In the genomic region with DNA sequence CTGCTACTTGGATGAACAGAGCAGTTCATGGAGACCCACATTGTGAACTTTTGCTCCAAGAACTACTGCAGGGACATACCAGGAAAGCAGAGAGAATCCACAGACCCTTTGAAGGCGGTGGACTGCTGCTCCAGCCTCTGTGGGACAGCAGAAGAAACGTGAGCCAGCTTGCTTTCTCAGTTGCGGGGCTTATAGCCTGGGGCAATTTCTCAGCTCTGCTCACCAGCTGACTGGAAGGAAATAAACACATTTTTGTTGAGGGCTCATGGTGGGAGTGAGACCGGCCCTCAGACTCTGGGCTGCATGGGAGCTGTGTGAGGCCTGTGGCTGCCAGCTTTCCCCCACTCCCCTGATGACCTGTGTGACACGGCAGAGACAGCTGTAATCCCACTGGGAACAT, we compare ENCODE assay signal across 36 cellular contexts. TPM values are rescaled to one million over a fixed set of nuclear protein-coding genes. Genes with fewer than 3 reads are reported as not detected.
"Had no signal": no experiment of that assay in that cellular context is flagged by ENCODE, and none has a peak within 500 bp of the region (broad histone marks: within the 10 kb centered on the region; RNA-seq: fewer than 3 reads in every experiment).

No MANE protein-coding gene starts in this region.

- H3K36me3 ChIP-seq: adrenal gland, esophagus squamous epithelium had no signal

- H3K4me1 ChIP-seq: adrenal gland, gastroesophageal sphincter had no signal

- DNase-seq: activated CD4-positive, alpha-beta memory T cell treated with anti-CD3 and anti-CD28 coated beads for 36 hours; activated CD4-positive, alpha-beta T cell treated with anti-CD3 and anti-CD28 coated beads for 36 hours; activated CD4-positive, alpha-beta T cell treated with anti-CD3 and anti-CD28 coated beads, Interleukin-2, amount 10 ng/mL, durations not matched to agents 24 days and 14 days; activated CD4-positive, CD25-positive, alpha-beta regulatory T cell; activated CD4-positive, CD25-positive, alpha-beta regulatory T cell treated with anti-CD3 and anti-CD28 coated beads, Interleukin-2, amount 50 U/mL, for 72 hours; activated CD8-positive, alpha-beta memory T cell treated with anti-CD3 and anti-CD28 coated beads, Interleukin-2, amount 10 ng/mL, durations not matched to agents 7 days and 5 days; activated CD8-positive, alpha-beta memory T cell treated with anti-CD3 and anti-CD28 coated beads, Interleukin-2, amount 50 U/mL, for 4 hours; activated CD8-positive, alpha-beta T cell treated with anti-CD3 and anti-CD28 coated beads, Interleukin-2, amount 10 ng/mL, durations not matched to agents 7 days and 5 days; activated effector memory CD4-positive, alpha-beta T cell treated with anti-CD3 and anti-CD28 coated beads, Interleukin-2, amount 50 U/mL, for 16 hours; activated naive CD4-positive, alpha-beta T cell treated with anti-CD3 and anti-CD28 coated beads for 36 hours; activated naive CD8-positive, alpha-beta T cell treated with anti-CD3 and anti-CD28 coated beads for 36 hours; activated naive CD8-positive, alpha-beta T cell treated with anti-CD3 and anti-CD28 coated beads, Interleukin-2, amount 50 U/mL, for 24 hours; activated T-cell treated with anti-CD3 and anti-CD28 coated beads, Interleukin-2, amount 50 U/mL, for 1 hour; activated T-cell treated with anti-CD3 and anti-CD28 coated beads, Interleukin-2, amount 50 U/mL, for 48 hours; adrenal gland; amygdala; aorta; body of pancreas; caudate nucleus; cortex of kidney; dermis blood vessel endothelial cell; effector CD4-positive, alpha-beta T cell; effector memory CD8-positive, alpha-beta T cell; esophagus squamous epithelium; foreskin melanocyte; T-helper 2 cell had no signal

- H3K4me3 ChIP-seq: adrenal gland, body of pancreas, esophagus squamous epithelium, gastroesophageal sphincter had no signal

- H3K27me3 ChIP-seq: adrenal gland, body of pancreas, esophagus squamous epithelium, gastroesophageal sphincter had no signal

- H3K27ac ChIP-seq: adrenal gland, body of pancreas, epithelial cell of prostate, esophagus squamous epithelium, gastroesophageal sphincter had no signal

- H3K9me3 ChIP-seq: adrenal gland had no signal

RNA-seq across cellular contexts. Expression of gene ADH1A, which starts 2.6 kb away (rescaled TPM):
- total RNA-seq: activated CD4-positive, alpha-beta memory T cell treated with anti-CD3 and anti-CD28 coated beads for 36 hours; activated CD4-positive, alpha-beta T cell treated with anti-CD3 and anti-CD28 coated beads for 36 hours; activated CD4-positive, alpha-beta T cell treated with anti-CD3 and anti-CD28 coated beads, Interleukin-2, amount 10 ng/mL, durations not matched to agents 24 days and 14 days; activated CD8-positive, alpha-beta memory T cell treated with anti-CD3 and anti-CD28 coated beads for 36 hours; activated CD8-positive, alpha-beta memory T cell treated with anti-CD3 and anti-CD28 coated beads, Interleukin-2, amount 10 ng/mL, durations not matched to agents 7 days and 5 days; activated CD8-positive, alpha-beta T cell treated with anti-CD3 and anti-CD28 coated beads, Interleukin-2, amount 10 ng/mL, durations not matched to agents 7 days and 5 days; activated naive CD4-positive, alpha-beta T cell treated with anti-CD3 and anti-CD28 coated beads for 36 hours; activated naive CD8-positive, alpha-beta T cell treated with anti-CD3 and anti-CD28 coated beads for 36 hours; activated T-helper 1 cell treated with anti-CD3 and anti-CD28 coated beads, Interleukin-12 subunit alpha, Interleukin-12 subunit beta, Interleukin-2, Interleukin-4 antibody, amounts not matched to agents 30 ng/mL and 10 ng/mL and 1 ng/mL, durations not matched to agents 14 hours and 24 hours and 36 hours; activated T-helper 2 cell treated with anti-CD3 and anti-CD28 coated beads, Interferon-gamma antibody, Interleukin-2, Interleukin-4, amounts not matched to agents 10 μg/mL and 5 μg/mL and 100 μg/mL, durations not matched to agents 14 hours and 24 hours and 36 hours; chondrocyte; dermis blood vessel endothelial cell; esophagus squamous epithelium; fibroblast of villous mesenchyme; glomerular endothelial cell; T-helper 1 cell treated with Interleukin-12 subunit alpha and Interleukin-12 subunit beta and Interleukin-4 antibody, amounts not matched to agents 30 ng/mL and 1 ng/mL, for 36 hours had no signal
- polyA plus RNA-seq: adrenal gland, esophagus had no signal

RNA-seq across cellular contexts. Expression of gene ADH1B, which starts 27.8 kb away (rescaled TPM):
- total RNA-seq: activated CD4-positive, alpha-beta memory T cell treated with anti-CD3 and anti-CD28 coated beads for 36 hours; activated CD4-positive, alpha-beta T cell treated with anti-CD3 and anti-CD28 coated beads for 36 hours; activated CD4-positive, alpha-beta T cell treated with anti-CD3 and anti-CD28 coated beads, Interleukin-2, amount 10 ng/mL, durations not matched to agents 24 days and 14 days; activated CD8-positive, alpha-beta memory T cell treated with anti-CD3 and anti-CD28 coated beads for 36 hours; activated CD8-positive, alpha-beta memory T cell treated with anti-CD3 and anti-CD28 coated beads, Interleukin-2, amount 10 ng/mL, durations not matched to agents 7 days and 5 days; activated CD8-positive, alpha-beta T cell treated with anti-CD3 and anti-CD28 coated beads, Interleukin-2, amount 10 ng/mL, durations not matched to agents 7 days and 5 days; activated naive CD4-positive, alpha-beta T cell treated with anti-CD3 and anti-CD28 coated beads for 36 hours; activated naive CD8-positive, alpha-beta T cell treated with anti-CD3 and anti-CD28 coated beads for 36 hours; activated T-helper 1 cell treated with anti-CD3 and anti-CD28 coated beads, Interleukin-12 subunit alpha, Interleukin-12 subunit beta, Interleukin-2, Interleukin-4 antibody, amounts not matched to agents 30 ng/mL and 10 ng/mL and 1 ng/mL, durations not matched to agents 14 hours and 24 hours and 36 hours; activated T-helper 2 cell treated with anti-CD3 and anti-CD28 coated beads, Interferon-gamma antibody, Interleukin-2, Interleukin-4, amounts not matched to agents 10 μg/mL and 5 μg/mL and 100 μg/mL, durations not matched to agents 14 hours and 24 hours and 36 hours; dermis blood vessel endothelial cell; glomerular endothelial cell; T-helper 1 cell treated with Interleukin-12 subunit alpha and Interleukin-12 subunit beta and Interleukin-4 antibody, amounts not matched to agents 30 ng/mL and 1 ng/mL, for 36 hours had no signal

RNA-seq across cellular contexts. Expression of gene ADH1C, which starts 59.2 kb away (rescaled TPM):
- total RNA-seq: activated CD4-positive, alpha-beta memory T cell treated with anti-CD3 and anti-CD28 coated beads for 36 hours; activated CD4-positive, alpha-beta T cell treated with anti-CD3 and anti-CD28 coated beads for 36 hours; activated CD4-positive, alpha-beta T cell treated with anti-CD3 and anti-CD28 coated beads, Interleukin-2, amount 10 ng/mL, durations not matched to agents 24 days and 14 days; activated CD8-positive, alpha-beta memory T cell treated with anti-CD3 and anti-CD28 coated beads for 36 hours; activated CD8-positive, alpha-beta memory T cell treated with anti-CD3 and anti-CD28 coated beads, Interleukin-2, amount 10 ng/mL, durations not matched to agents 7 days and 5 days; activated CD8-positive, alpha-beta T cell treated with anti-CD3 and anti-CD28 coated beads, Interleukin-2, amount 10 ng/mL, durations not matched to agents 7 days and 5 days; activated naive CD4-positive, alpha-beta T cell treated with anti-CD3 and anti-CD28 coated beads for 36 hours; activated naive CD8-positive, alpha-beta T cell treated with anti-CD3 and anti-CD28 coated beads for 36 hours; activated T-helper 1 cell treated with anti-CD3 and anti-CD28 coated beads, Interleukin-12 subunit alpha, Interleukin-12 subunit beta, Interleukin-2, Interleukin-4 antibody, amounts not matched to agents 30 ng/mL and 10 ng/mL and 1 ng/mL, durations not matched to agents 14 hours and 24 hours and 36 hours; activated T-helper 2 cell treated with anti-CD3 and anti-CD28 coated beads, Interferon-gamma antibody, Interleukin-2, Interleukin-4, amounts not matched to agents 10 μg/mL and 5 μg/mL and 100 μg/mL, durations not matched to agents 14 hours and 24 hours and 36 hours; chondrocyte; dermis blood vessel endothelial cell; fibroblast of villous mesenchyme; glomerular endothelial cell; T-helper 1 cell treated with Interleukin-12 subunit alpha and Interleukin-12 subunit beta and Interleukin-4 antibody, amounts not matched to agents 30 ng/mL and 1 ng/mL, for 36 hours had no signal
